In the genomic region with DNA sequence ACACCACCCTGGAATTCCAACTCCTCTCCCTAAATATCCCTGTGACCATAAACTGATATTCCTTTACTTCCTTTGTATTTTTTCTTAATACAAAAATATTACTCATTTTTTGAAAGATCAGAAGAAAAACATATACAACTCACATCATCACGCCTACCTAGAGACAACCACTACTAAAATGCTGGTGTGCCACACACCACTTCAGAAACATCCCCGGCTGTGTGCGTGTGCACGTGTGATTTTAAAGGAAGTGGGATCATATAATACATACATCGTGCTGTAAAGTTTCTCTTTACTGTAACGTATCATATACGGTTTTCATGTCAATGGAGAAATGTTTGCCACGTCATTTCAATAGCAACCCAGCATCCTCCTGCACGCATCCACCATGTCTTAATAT, we compare ENCODE assay signal across 27 cellular contexts.
"Had no signal": no experiment of that assay in that cellular context is flagged by ENCODE, and none has a peak within 500 bp of the region (broad histone marks: within the 10 kb centered on the region; RNA-seq: fewer than 3 reads in every experiment).

No MANE protein-coding gene starts in this region.

- H3K9me3 Mint-ChIP-seq: naive thymus-derived CD8-positive, alpha-beta T cell; nephron; stimulated activated effector memory CD8-positive, alpha-beta T cell treated with anti-CD3 and anti-CD28 coated beads, Interleukin-12 subunit alpha, Interleukin-12 subunit beta, amount 100 ng/mL, for 72 hours; stimulated activated naive CD8-positive, alpha-beta T cell treated with anti-CD3 and anti-CD28 coated beads, Interleukin-15, Interleukin-2, amounts not matched to agents 100 ng/mL and 50 ng/mL, for 24 hours had no signal

- H3K36me3 Mint-ChIP-seq: naive thymus-derived CD8-positive, alpha-beta T cell; stimulated activated effector memory CD8-positive, alpha-beta T cell treated with anti-CD3 and anti-CD28 coated beads, Interleukin-12 subunit alpha, Interleukin-12 subunit beta, amount 100 ng/mL, for 72 hours had no signal

- H3K27ac ChIP-seq: left lung, lower lobe of right lung, pancreas, prostate gland, skin epidermis, suprapubic skin, thoracic aorta, tibial artery, upper lobe of right lung had no signal

- H3K4me1 Mint-ChIP-seq: nephron had no signal

- H3K4me1 ChIP-seq: left lung, lower lobe of right lung, pancreas, prostate gland, upper lobe of right lung had no signal

- H3K9me3 ChIP-seq: left lung, lower lobe of right lung, pancreas, prostate gland, suprapubic skin, thoracic aorta, tibial artery, upper lobe of right lung had no signal

- ATAC-seq: left colon; left lung; lower lobe of right lung; naive thymus-derived CD8-positive, alpha-beta T cell; pancreas; sciatic nerve; stimulated activated effector memory CD8-positive, alpha-beta T cell treated with anti-CD3 and anti-CD28 coated beads, Interleukin-12 subunit alpha, Interleukin-12 subunit beta, amount 100 ng/mL, for 72 hours; upper lobe of right lung had no signal

- H3K27ac Mint-ChIP-seq: nephron; stimulated activated effector memory CD8-positive, alpha-beta T cell treated with anti-CD3 and anti-CD28 coated beads, Interleukin-12 subunit alpha, Interleukin-12 subunit beta, amount 100 ng/mL, for 72 hours; stimulated activated naive CD8-positive, alpha-beta T cell treated with anti-CD3 and anti-CD28 coated beads, Interleukin-15, Interleukin-2, amounts not matched to agents 100 ng/mL and 50 ng/mL, for 24 hours had no signal

- DNase-seq: hippocampal formation; kidney; left colon; left lung; lower lobe of right lung; mammary epithelial cell; mesenchymal stem cell; naive thymus-derived CD8-positive, alpha-beta T cell; nucleus accumbens; pancreas; posterior cingulate gyrus; retina; right cardiac atrium; stimulated activated CD4-positive, alpha-beta T cell treated with anti-CD3 and anti-CD28 coated beads, Interleukin-4, amount 100 ng/mL, for 24 hours; stimulated activated naive CD4-positive, alpha-beta T cell; trophoblast cell; upper lobe of right lung had no signal

- H3K4me3 ChIP-seq: left lung, lower lobe of right lung, pancreas, prostate gland, skin epidermis, suprapubic skin, thoracic aorta, tibial artery, upper lobe of right lung had no signal

- H3K36me3 ChIP-seq: left lung, lower lobe of right lung, pancreas, prostate gland, suprapubic skin, thoracic aorta, upper lobe of right lung had no signal

- H3K4me3 Mint-ChIP-seq: naive thymus-derived CD8-positive, alpha-beta T cell; nephron; neural crest cell; stimulated activated effector memory CD8-positive, alpha-beta T cell treated with anti-CD3 and anti-CD28 coated beads, Interleukin-12 subunit alpha, Interleukin-12 subunit beta, amount 100 ng/mL, for 72 hours; stimulated activated naive CD8-positive, alpha-beta T cell treated with anti-CD3 and anti-CD28 coated beads, Interleukin-15, Interleukin-2, amounts not matched to agents 100 ng/mL and 50 ng/mL, for 24 hours had no signal
